Comparison of ENCODE assay signal across 8 cellular contexts in genomic region chr1:42380617-42381423, GRCh38. TPM values are rescaled to one million over a fixed set of nuclear protein-coding genes. Genes with fewer than 3 reads are reported as not detected.
DNase-seq lines count a peak whose midpoint lies in the region; ATAC-seq and TF ChIP-seq lines count a peak whose summit lies in the region.

RIMKLA (plus strand) TSS chr1:42380792; CDS start chr1:42380935, 143 bp downstream.

- H3K36me3 ChIP-seq in OCI-LY3 (replicated peaks; ENCODE audit: low read depth, low read length) (no peaks in the 10 kb centered on the region), ovary (no peaks in the 10 kb centered on the region), uterus (no peaks in the 10 kb centered on the region)

- TF ChIP-seq EP300 in ovary (IDR thresholded peaks at IDR 0.05), result no peak

- TF ChIP-seq POLR2A in ovary (IDR thresholded peaks at IDR 0.05), result no peak
- TF ChIP-seq POLR2A in uterus (IDR thresholded peaks at IDR 0.05), result no peak

- no peaks in the 10 kb centered on the region for H3K9me3 Mint-ChIP-seq in CD4-positive, alpha-beta T cell
- no peaks in the 10 kb centered on the region for H3K9me3 Mint-ChIP-seq in activated naive CD4-positive, alpha-beta T cell treated with anti-CD3 and anti-CD28 coated beads for 36 hours

- H3K4me1 ChIP-seq in OCI-LY3 (ENCODE audit: low read length) (0 out of 2 replicates have a peak, but pooled peaks cover 4% of the 10 kb centered on the region), ovary (ENCODE audit: insufficient read depth) (peaks cover 7% of the 10 kb centered on the region), uterus (no peaks in the 10 kb centered on the region)

- peaks cover 44% of the 10 kb centered on the region for H3K27me3 ChIP-seq in CD4-positive, alpha-beta T cell (ENCODE audit: control insufficient read depth, insufficient read depth, low read length)
- H3K27me3 ChIP-seq in OCI-LY3 (ENCODE audit: low read depth, low read length), result peaks cover 16% of the 10 kb centered on the region
- no peaks in the 10 kb centered on the region for H3K27me3 ChIP-seq in ovary
- H3K27me3 ChIP-seq in uterus, result peaks cover 0 to 6% of the 10 kb centered on the region in 2 donors

- peak in 6 of 10 experiments; percentile 4 to 37 (median 17) for DNase-seq in CD4-positive, alpha-beta T cell
- DNase-seq in GM19240 (ENCODE audit: insufficient read length, low spot score) (peak; percentile 71), Right ventricle myocardium superior (peak; percentile 68), ovary (peak in 4 of 5 donors; percentile 11 to 50 (median 26)), uterus (peak in 1 of 2 donors; percentile 32)
- peak; percentile 52 for DNase-seq in activated naive CD4-positive, alpha-beta T cell treated with anti-CD3 and anti-CD28 coated beads for 36 hours

- peak within 1 kb of the TSS; percentile 71 for H2AFZ ChIP-seq in OCI-LY3 (ENCODE audit: low read depth, low read length)

- CTCF ChIA-PET in CD4-positive, alpha-beta T cell (lab: Charles Lee), result no interaction called here
- CTCF ChIA-PET in activated naive CD4-positive, alpha-beta T cell treated with anti-CD3 and anti-CD28 coated beads for 36 hours (lab: Charles Lee), result no interaction called here

- intact Hi-C loops in CD4-positive, alpha-beta T cell (cut with DNase I, micrococcal nuclease), result no loop called here
- intact Hi-C loops in activated naive CD4-positive, alpha-beta T cell treated with anti-CD3 and anti-CD28 coated beads for 36 hours (cut with micrococcal nuclease), result no loop called here
- intact Hi-C loops in Right ventricle myocardium superior (cut with DNase I) (no loop called here), ovary (cut with DNase I) (no loop called here), uterus (cut with DNase I; ENCODE audit: low total_unique reads) (no loop called here)

- no peaks in the 10 kb centered on the region for H3K79me2 ChIP-seq in OCI-LY3 (ENCODE audit: low read length)

- peak within 1 kb of the TSS; percentile 86 for H3K4me3 Mint-ChIP-seq in CD4-positive, alpha-beta T cell
- peak within 1 kb of the TSS; percentile 68 for H3K4me3 Mint-ChIP-seq in activated naive CD4-positive, alpha-beta T cell treated with anti-CD3 and anti-CD28 coated beads for 36 hours

- H3K27ac Mint-ChIP-seq in CD4-positive, alpha-beta T cell, result no peak within 1 kb of the TSS
- no peak within 1 kb of the TSS for H3K27ac Mint-ChIP-seq in activated naive CD4-positive, alpha-beta T cell treated with anti-CD3 and anti-CD28 coated beads for 36 hours

- peak within 1 kb of the TSS; percentile 94 for H3K4me2 ChIP-seq in OCI-LY3 (ENCODE audit: low read length)

- TF ChIP-seq CTCF in CD4-positive, alpha-beta T cell (IDR thresholded peaks at IDR 0.05), result no peak
- TF ChIP-seq CTCF in OCI-LY3 (IDR thresholded peaks at IDR 0.05; ENCODE audit: low read depth, low read length) (no peak), ovary (IDR thresholded peaks at IDR 0.05) (no peak), uterus (IDR thresholded peaks at IDR 0.05) (no peak)

- H3K9ac ChIP-seq in OCI-LY3 (ENCODE audit: low read length), result peak within 1 kb of the TSS; percentile 43; the same call in 1 of the 2 replicates

- peaks cover 13% of the 10 kb centered on the region for H3K4me1 Mint-ChIP-seq in CD4-positive, alpha-beta T cell (ENCODE audit: low read depth)
- peaks cover 2% of the 10 kb centered on the region for H3K4me1 Mint-ChIP-seq in activated naive CD4-positive, alpha-beta T cell treated with anti-CD3 and anti-CD28 coated beads for 36 hours (ENCODE audit: low read depth)

- 1 to 3% (median 1%) methylated on average over 48 to 100 of the region's 100 CpGs for WGBS in ovary, 3 donors

- H3K27ac ChIP-seq in CD4-positive, alpha-beta T cell (ENCODE audit: low read depth, low read length), result no peak within 1 kb of the TSS
- no peak within 1 kb of the TSS for H3K27ac ChIP-seq in OCI-LY3 (ENCODE audit: low read length)
- H3K27ac ChIP-seq in ovary, result no peak within 1 kb of the TSS
- no peak within 1 kb of the TSS for H3K27ac ChIP-seq in uterus

- peaks cover 62% of the 10 kb centered on the region for H3K27me3 Mint-ChIP-seq in CD4-positive, alpha-beta T cell
- peaks cover 39% of the 10 kb centered on the region for H3K27me3 Mint-ChIP-seq in activated naive CD4-positive, alpha-beta T cell treated with anti-CD3 and anti-CD28 coated beads for 36 hours (ENCODE audit: low read depth)

- H3K9me3 ChIP-seq in CD4-positive, alpha-beta T cell (ENCODE audit: control insufficient read depth, low read length), result no peaks in the 10 kb centered on the region
- no peaks in the 10 kb centered on the region for H3K9me3 ChIP-seq in OCI-LY3 (ENCODE audit: insufficient read depth, low read length)
- H3K9me3 ChIP-seq in ovary, result no peaks in the 10 kb centered on the region
- H3K9me3 ChIP-seq in uterus, result no peaks in the 10 kb centered on the region

- H4K20me1 ChIP-seq in OCI-LY3 (ENCODE audit: insufficient read depth, low read length), result no peaks in the 10 kb centered on the region

- no peaks in the 10 kb centered on the region for H3K36me3 Mint-ChIP-seq in CD4-positive, alpha-beta T cell (ENCODE audit: low read depth)
- H3K36me3 Mint-ChIP-seq in activated naive CD4-positive, alpha-beta T cell treated with anti-CD3 and anti-CD28 coated beads for 36 hours (ENCODE audit: low read depth), result no peaks in the 10 kb centered on the region

- ATAC-seq in CD4-positive, alpha-beta T cell (ENCODE audit: poor library complexity), result peak; percentile 60
- peak; percentile 87 for ATAC-seq in HG03439 (IDR thresholded peaks at IDR 0.05; ENCODE audit: unreplicated experiment)
- peak; percentile 99 for ATAC-seq in Right ventricle myocardium superior (ENCODE audit: poor library complexity)

- peak within 1 kb of the TSS; percentile 88 for H3K4me3 ChIP-seq in OCI-LY3 (ENCODE audit: low read length)
- peak within 1 kb of the TSS; percentile 40 for H3K4me3 ChIP-seq in ovary
- H3K4me3 ChIP-seq in uterus, result peak within 1 kb of the TSS; percentile 4 to 43

- POLR2A ChIA-PET in CD4-positive, alpha-beta T cell (lab: Charles Lee), result interaction anchor here (0.6 kb wide), 1 partner anchor 9 kb away, joined by 4 read pairs; no protein-coding TSS in a partner anchor

RNA-seq across cellular contexts. Expression of gene RIMKLA, which starts in this region (rescaled TPM):
- under 1 TPM in 1 of 2 experiments, not detected in 1; 0.11 TPM for total RNA-seq in CD4-positive, alpha-beta T cell
- total RNA-seq in activated naive CD4-positive, alpha-beta T cell treated with anti-CD3 and anti-CD28 coated beads for 36 hours, result 1 to 10 TPM; 1.2 TPM
- total RNA-seq in Right ventricle myocardium superior (7.6 TPM), ovary (under 1 TPM in 6 of 7 donors, not detected in 1; 0.02 to 0.23 (median 0.10) TPM), uterus (1 to 10 TPM in 1 of 4 donors, under 1 TPM in 2, not detected in 1; under 0.01 to 1.6 (median 0.62) TPM)
- under 1 TPM; 0.19 to 0.27 TPM for polyA plus RNA-seq in ovary

Comparison
In these comparisons a context has a peak if more than half of its experiments do, and no peak if none do; other contexts are left out.
1. Peak in DNase-seq and ATAC-seq in CD4-positive, alpha-beta T cell; RNA of the gene not detected or under 1 TPM.
2. Peak in DNase-seq and H3K4me3 ChIP-seq in ovary; RNA of the gene not detected or under 1 TPM.
3. H3K4me3 ChIP-seq: peak in every context shown above with its lines; median percentile 88 in OCI-LY3; 40 in ovary; 24 in uterus.